ENCODE assay signal across 13 cellular contexts in the genomic region with DNA sequence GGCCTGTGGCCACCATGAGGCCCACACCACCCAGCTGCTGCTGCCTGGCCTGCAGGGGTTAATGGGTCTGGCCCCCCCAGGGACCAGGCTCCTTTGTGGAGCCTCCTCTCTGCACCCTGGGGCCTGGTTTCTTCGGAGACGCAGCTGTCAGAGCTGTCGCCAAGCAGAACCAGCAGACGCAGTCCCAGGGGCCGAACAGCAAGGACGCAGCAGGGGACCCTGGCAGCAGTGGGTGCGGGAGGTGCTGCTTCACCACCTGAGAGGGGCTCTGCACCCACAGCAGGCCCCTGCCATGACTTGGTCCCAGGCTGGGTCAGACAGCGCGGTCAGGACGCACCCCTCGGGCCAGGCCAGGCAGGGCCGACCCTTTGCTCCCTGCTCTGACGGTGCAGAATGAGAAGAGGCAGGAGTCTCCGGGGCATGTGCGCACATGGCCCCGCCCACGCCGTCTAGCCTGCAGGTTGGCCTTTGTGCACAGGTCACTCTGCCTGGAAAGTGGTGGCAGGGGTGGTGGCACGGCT.
"Had no signal": no experiment of that assay in that cellular context is flagged by ENCODE, and none has a peak within 500 bp of the region (broad histone marks: within the 10 kb centered on the region; RNA-seq: fewer than 3 reads in every experiment).

No MANE protein-coding gene starts in this region.

- H3K27me3 ChIP-seq: cardiac muscle cell, gastrocnemius medialis, heart right ventricle, pancreas had no signal

- H3K4me3 Mint-ChIP-seq: neural crest cell; stimulated activated naive B cell treated with anti-CD40 and anti-IgM and Interleukin-4, amounts not matched to agents 10 μg/mL and 1 μg/mL and 100 μg/mL, for 72 hours; type B pancreatic cell had no signal

- H3K36me3 Mint-ChIP-seq: type B pancreatic cell had no signal

- H3K4me1 ChIP-seq: gastrocnemius medialis, heart right ventricle, pancreas had no signal

- DNase-seq: activated CD4-positive, alpha-beta T cell treated with anti-CD3 and anti-CD28 coated beads for 1 hour; activated CD4-positive, alpha-beta T cell treated with anti-CD3 and anti-CD28 coated beads, Interleukin-2, amount 50 U/mL, for 48 hours; activated naive CD4-positive, alpha-beta T cell; activated T-cell treated with anti-CD3 and anti-CD28 coated beads, Interleukin-2, amount 50 U/mL, for 48 hours; gastrocnemius medialis; heart right ventricle; stimulated activated naive B cell treated with anti-CD40 and anti-IgM and Interleukin-4, amounts not matched to agents 10 μg/mL and 1 μg/mL and 100 μg/mL, for 72 hours; T-helper 2 cell had no signal

- H3K27ac ChIP-seq: cardiac muscle cell, gastrocnemius medialis, heart right ventricle, pancreas had no signal

- H3K9me3 ChIP-seq: pancreas had no signal

- H3K4me1 Mint-ChIP-seq: neural crest cell; stimulated activated naive B cell treated with anti-CD40 and anti-IgM and Interleukin-4, amounts not matched to agents 10 μg/mL and 1 μg/mL and 100 μg/mL, for 72 hours had no signal

- H3K27ac Mint-ChIP-seq: stimulated activated naive B cell treated with anti-CD40 and anti-IgM and Interleukin-4, amounts not matched to agents 10 μg/mL and 1 μg/mL and 100 μg/mL, for 72 hours; type B pancreatic cell had no signal

- H3K36me3 ChIP-seq: pancreas had no signal

- ATAC-seq: gastrocnemius medialis; stimulated activated naive B cell treated with anti-CD40 and anti-IgM and Interleukin-4, amounts not matched to agents 10 μg/mL and 1 μg/mL and 100 μg/mL, for 72 hours had no signal

- H3K27me3 Mint-ChIP-seq: type B pancreatic cell had no signal

- H3K4me3 ChIP-seq: cardiac muscle cell, gastrocnemius medialis, heart right ventricle, pancreas, smooth muscle cell had no signal
